1 cellular context compared by ENCODE assay signal in the genomic region with DNA sequence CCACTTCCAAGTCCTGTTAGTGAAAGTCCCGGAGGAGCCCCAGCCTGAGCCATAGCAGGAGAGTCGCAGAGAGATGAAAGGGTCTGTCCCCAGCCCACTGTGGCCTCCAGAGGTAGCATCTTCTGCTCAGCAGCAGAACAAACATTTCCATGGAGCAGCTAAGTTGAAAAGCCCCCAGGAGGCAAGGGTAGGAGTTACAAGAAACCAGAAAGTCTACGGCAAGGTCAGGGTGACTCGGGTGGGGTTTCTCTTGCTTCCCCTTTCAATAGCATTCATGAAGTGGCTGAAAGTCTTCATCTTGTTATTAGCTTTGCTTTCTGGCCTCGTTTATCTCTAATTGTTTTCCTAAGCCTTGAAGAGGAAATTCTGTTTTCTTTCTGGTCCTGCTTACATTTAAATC.
TF ChIP-seq lines count a peak whose summit lies in the region.

No MANE protein-coding gene starts in this region.

TF ChIP-seq in WTC11, 78 proteins besides CTCF, POLR2A, EP300 and RAD21 (continued from another document):
- TF ChIP-seq, protein P1, sequence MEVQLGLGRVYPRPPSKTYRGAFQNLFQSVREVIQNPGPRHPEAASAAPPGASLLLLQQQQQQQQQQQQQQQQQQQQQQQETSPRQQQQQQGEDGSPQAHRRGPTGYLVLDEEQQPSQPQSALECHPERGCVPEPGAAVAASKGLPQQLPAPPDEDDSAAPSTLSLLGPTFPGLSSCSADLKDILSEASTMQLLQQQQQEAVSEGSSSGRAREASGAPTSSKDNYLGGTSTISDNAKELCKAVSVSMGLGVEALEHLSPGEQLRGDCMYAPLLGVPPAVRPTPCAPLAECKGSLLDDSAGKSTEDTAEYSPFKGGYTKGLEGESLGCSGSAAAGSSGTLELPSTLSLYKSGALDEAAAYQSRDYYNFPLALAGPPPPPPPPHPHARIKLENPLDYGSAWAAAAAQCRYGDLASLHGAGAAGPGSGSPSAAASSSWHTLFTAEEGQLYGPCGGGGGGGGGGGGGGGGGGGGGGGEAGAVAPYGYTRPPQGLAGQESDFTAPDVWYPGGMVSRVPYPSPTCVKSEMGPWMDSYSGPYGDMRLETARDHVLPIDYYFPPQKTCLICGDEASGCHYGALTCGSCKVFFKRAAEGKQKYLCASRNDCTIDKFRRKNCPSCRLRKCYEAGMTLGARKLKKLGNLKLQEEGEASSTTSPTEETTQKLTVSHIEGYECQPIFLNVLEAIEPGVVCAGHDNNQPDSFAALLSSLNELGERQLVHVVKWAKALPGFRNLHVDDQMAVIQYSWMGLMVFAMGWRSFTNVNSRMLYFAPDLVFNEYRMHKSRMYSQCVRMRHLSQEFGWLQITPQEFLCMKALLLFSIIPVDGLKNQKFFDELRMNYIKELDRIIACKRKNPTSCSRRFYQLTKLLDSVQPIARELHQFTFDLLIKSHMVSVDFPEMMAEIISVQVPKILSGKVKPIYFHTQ (CRISPR knock-in tag; IDR thresholded peaks at IDR 0.05): no peak
- no peak for TF ChIP-seq TCF7 (CRISPR knock-in tag; IDR thresholded peaks at IDR 0.05; ENCODE audit: low read depth)
- no peak for TF ChIP-seq NR2C2 (CRISPR knock-in tag; IDR thresholded peaks at IDR 0.05)
- TF ChIP-seq, protein P2, sequence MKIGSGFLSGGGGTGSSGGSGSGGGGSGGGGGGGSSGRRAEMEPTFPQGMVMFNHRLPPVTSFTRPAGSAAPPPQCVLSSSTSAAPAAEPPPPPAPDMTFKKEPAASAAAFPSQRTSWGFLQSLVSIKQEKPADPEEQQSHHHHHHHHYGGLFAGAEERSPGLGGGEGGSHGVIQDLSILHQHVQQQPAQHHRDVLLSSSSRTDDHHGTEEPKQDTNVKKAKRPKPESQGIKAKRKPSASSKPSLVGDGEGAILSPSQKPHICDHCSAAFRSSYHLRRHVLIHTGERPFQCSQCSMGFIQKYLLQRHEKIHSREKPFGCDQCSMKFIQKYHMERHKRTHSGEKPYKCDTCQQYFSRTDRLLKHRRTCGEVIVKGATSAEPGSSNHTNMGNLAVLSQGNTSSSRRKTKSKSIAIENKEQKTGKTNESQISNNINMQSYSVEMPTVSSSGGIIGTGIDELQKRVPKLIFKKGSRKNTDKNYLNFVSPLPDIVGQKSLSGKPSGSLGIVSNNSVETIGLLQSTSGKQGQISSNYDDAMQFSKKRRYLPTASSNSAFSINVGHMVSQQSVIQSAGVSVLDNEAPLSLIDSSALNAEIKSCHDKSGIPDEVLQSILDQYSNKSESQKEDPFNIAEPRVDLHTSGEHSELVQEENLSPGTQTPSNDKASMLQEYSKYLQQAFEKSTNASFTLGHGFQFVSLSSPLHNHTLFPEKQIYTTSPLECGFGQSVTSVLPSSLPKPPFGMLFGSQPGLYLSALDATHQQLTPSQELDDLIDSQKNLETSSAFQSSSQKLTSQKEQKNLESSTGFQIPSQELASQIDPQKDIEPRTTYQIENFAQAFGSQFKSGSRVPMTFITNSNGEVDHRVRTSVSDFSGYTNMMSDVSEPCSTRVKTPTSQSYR (CRISPR knock-in tag; IDR thresholded peaks at IDR 0.05): no peak
